1 cellular context compared by ENCODE assay signal in the genomic region with DNA sequence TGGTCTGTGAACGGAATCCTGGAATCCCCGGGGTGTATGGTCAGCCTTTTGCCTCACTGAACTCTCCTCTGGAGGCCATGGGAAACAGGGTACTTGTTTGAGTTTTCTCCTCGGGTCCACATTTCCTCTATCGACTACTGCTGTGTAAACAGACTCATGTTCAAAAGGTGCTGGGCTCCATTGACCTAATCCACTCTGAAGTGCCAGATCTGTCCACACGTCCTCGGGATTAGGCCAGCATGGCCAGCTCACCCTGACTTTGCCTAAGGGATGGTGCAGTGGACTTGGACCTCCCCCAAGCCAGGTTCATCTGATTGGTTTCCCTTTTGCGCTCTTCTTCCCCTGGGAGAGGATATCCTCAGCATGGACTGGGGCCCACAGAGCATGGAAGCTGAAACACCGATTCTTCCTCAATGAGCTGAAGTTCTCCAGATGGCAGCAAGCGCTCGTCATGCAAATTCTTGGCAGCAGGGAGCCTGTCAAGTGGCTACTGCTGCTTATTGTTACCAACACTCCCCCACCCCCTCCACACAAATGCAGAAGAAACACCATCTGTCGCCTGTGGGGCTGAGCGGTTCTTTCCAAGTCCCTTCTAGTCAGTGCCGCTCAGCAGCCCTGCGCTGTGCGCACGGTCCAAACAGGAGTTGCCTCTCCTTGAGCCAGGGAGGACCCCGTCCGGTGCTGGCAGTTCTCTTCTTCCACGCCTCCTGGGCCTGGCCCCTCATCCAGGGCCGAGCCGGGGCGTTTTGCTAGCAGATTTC.
TF ChIP-seq lines count a peak whose summit lies in the region.

No MANE protein-coding gene starts in this region.

TF ChIP-seq in GM23338, 12 proteins besides CTCF, POLR2A, EP300 and RAD21 (continued from another document):
- TF ChIP-seq, protein P1, sequence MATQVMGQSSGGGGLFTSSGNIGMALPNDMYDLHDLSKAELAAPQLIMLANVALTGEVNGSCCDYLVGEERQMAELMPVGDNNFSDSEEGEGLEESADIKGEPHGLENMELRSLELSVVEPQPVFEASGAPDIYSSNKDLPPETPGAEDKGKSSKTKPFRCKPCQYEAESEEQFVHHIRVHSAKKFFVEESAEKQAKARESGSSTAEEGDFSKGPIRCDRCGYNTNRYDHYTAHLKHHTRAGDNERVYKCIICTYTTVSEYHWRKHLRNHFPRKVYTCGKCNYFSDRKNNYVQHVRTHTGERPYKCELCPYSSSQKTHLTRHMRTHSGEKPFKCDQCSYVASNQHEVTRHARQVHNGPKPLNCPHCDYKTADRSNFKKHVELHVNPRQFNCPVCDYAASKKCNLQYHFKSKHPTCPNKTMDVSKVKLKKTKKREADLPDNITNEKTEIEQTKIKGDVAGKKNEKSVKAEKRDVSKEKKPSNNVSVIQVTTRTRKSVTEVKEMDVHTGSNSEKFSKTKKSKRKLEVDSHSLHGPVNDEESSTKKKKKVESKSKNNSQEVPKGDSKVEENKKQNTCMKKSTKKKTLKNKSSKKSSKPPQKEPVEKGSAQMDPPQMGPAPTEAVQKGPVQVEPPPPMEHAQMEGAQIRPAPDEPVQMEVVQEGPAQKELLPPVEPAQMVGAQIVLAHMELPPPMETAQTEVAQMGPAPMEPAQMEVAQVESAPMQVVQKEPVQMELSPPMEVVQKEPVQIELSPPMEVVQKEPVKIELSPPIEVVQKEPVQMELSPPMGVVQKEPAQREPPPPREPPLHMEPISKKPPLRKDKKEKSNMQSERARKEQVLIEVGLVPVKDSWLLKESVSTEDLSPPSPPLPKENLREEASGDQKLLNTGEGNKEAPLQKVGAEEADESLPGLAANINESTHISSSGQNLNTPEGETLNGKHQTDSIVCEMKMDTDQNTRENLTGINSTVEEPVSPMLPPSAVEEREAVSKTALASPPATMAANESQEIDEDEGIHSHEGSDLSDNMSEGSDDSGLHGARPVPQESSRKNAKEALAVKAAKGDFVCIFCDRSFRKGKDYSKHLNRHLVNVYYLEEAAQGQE (IDR thresholded peaks at IDR 0.05; ENCODE audit: unreplicated experiment): no peak
- TF ChIP-seq CREB1 (CRISPR knock-in tag; IDR thresholded peaks at IDR 0.05; ENCODE audit: low read depth): peak; percentile 67
- TF ChIP-seq, protein P2, sequence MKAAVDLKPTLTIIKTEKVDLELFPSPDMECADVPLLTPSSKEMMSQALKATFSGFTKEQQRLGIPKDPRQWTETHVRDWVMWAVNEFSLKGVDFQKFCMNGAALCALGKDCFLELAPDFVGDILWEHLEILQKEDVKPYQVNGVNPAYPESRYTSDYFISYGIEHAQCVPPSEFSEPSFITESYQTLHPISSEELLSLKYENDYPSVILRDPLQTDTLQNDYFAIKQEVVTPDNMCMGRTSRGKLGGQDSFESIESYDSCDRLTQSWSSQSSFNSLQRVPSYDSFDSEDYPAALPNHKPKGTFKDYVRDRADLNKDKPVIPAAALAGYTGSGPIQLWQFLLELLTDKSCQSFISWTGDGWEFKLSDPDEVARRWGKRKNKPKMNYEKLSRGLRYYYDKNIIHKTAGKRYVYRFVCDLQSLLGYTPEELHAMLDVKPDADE (IDR thresholded peaks at IDR 0.05): 0 out of 2 replicates have a peak, but pooled peaks have one; percentile 40
- no peak for TF ChIP-seq STAT1 (IDR thresholded peaks at IDR 0.05; ENCODE audit: unreplicated experiment)
- no peak for TF ChIP-seq EZH2 (IDR thresholded peaks at IDR 0.05; ENCODE audit: low read depth, unreplicated experiment)
- peak; percentile 13; the same call in 1 of the 2 replicates for TF ChIP-seq NANOG (IDR thresholded peaks at IDR 0.05; ENCODE audit: borderline replicate concordance)
- no peak for TF ChIP-seq POLR2AphosphoS5 (IDR thresholded peaks at IDR 0.05; ENCODE audit: low read depth)
